Comparison of ENCODE assay signal across 8 cellular contexts in genomic region chrX:51461053-51462050, GRCh38. TPM values are rescaled to one million over a fixed set of nuclear protein-coding genes. Genes with fewer than 3 reads are reported as not detected.
DNase-seq lines count a peak whose midpoint lies in the region; ATAC-seq and TF ChIP-seq lines count a peak whose summit lies in the region.

No MANE protein-coding gene starts in this region.

- H3K4me1 ChIP-seq in SJCRH30 (no peaks in the 10 kb centered on the region), gastrocnemius medialis (no peaks in the 10 kb centered on the region)

- H3K36me3 ChIP-seq in SJCRH30, result no peaks in the 10 kb centered on the region
- H3K36me3 ChIP-seq in gastrocnemius medialis, result no peaks in the 10 kb centered on the region

- H3K27me3 ChIP-seq in SJCRH30 (no peaks in the 10 kb centered on the region), gastrocnemius medialis (no peaks in the 10 kb centered on the region)

- TF ChIP-seq POLR2A in gastrocnemius medialis (IDR thresholded peaks at IDR 0.05), result no peak

- H3K9me3 ChIP-seq in SJCRH30 (replicated peaks) (no peaks in the 10 kb centered on the region), gastrocnemius medialis (no peaks in the 10 kb centered on the region)

- H3K27ac ChIP-seq in SJCRH30 (peak overlapping the region; percentile 11; the same call in 1 of the 2 replicates), gastrocnemius medialis (no peak overlapping the region)

- in situ Hi-C loops in gastrocnemius medialis (cut with MboI; ENCODE audit: low sequenced_read_pairs in 4 of 4), result no loop called here

- no peak overlapping the region for H3K4me3 ChIP-seq in HFF-Myc (replicated peaks; ENCODE audit: low read depth, low read length)
- no peak overlapping the region for H3K4me3 ChIP-seq in SJCRH30
- H3K4me3 ChIP-seq in foreskin fibroblast (ENCODE audit: low read depth in 1 of 2, low read length in 2 of 2), result no peak overlapping the region
- H3K4me3 ChIP-seq in gastrocnemius medialis, result no peak overlapping the region

- TF ChIP-seq CTCF in HFF-Myc (IDR thresholded peaks at IDR 0.05; ENCODE audit: low read depth, low read length, missing control alignments) (peak; percentile 55), foreskin fibroblast (IDR thresholded peaks at IDR 0.05; ENCODE audit: low read depth, low read length) (peak; percentile 54), gastrocnemius medialis (IDR thresholded peaks at IDR 0.05 in 4 of 5, conservative IDR thresholded peaks at IDR 0.05 in 1 of 5) (peak; percentile 14 to 82 (median 47))

- intact Hi-C loops in gastrocnemius medialis (cut with DNase I; ENCODE audit: low total_unique reads), result no loop called here

- ATAC-seq in gastrocnemius medialis, result no peak
- ATAC-seq in GM21360 (IDR thresholded peaks at IDR 0.05; ENCODE audit: unreplicated experiment), result no peak
- no peak for ATAC-seq in HG02852 (IDR thresholded peaks at IDR 0.05; ENCODE audit: unreplicated experiment)

- DNase-seq in SKM-1 (lab: John Stamatoyannopoulos, UW; ENCODE audit: unreplicated experiment) (peak; percentile 1), SKM-1 treated with dmso at 0.1 percent for 144 hours (lab: John Stamatoyannopoulos, UW; ENCODE audit: unreplicated experiment) (no peak), HFF-Myc (ENCODE audit: extremely low read depth, low read depth) (no peak), SJCRH30 (peak; percentile 19 to 58), foreskin fibroblast (peak; percentile 3 to 40), gastrocnemius medialis (no peak)

RNA-seq across cellular contexts. Expression of gene NUDT11, which starts 35.0 kb away (rescaled TPM):
- total RNA-seq in SJCRH30 (2014; rRNA removed; shearing (Covaris generic)), result 33.7 and 35.8 TPM in 2 replicates
- under 1 TPM in 1 of 4 donors, not detected in 3; 0.49 TPM for total RNA-seq in gastrocnemius medialis

Comparison
In these comparisons a context has a peak if more than half of its experiments do, and no peak if none do; other contexts are left out.
1. DNase-seq: peak in SKM-1 (single experiment), SJCRH30 (2 of 2) and foreskin fibroblast (2 of 2); none in SKM-1 treated with dmso at 0.1 percent for 144 hours (single experiment), HFF-Myc (single experiment) and gastrocnemius medialis (0 of 2).
2. RNA of gene NUDT11, which starts 35.0 kb away (total RNA-seq): 33.7 to 35.8 TPM in SJCRH30; 0.49 TPM in gastrocnemius medialis; every median in the first group is over 10 times any median in the second.
3. Peak in every context shown above with its lines, with median percentiles within 50 percentile points of each other: CTCF ChIP-seq.